8 cellular contexts compared by ENCODE assay signal in genomic region chr14:68977741-68978549, GRCh38. TPM values are rescaled to one million over a fixed set of nuclear protein-coding genes. Genes with fewer than 3 reads are reported as not detected.
DNase-seq lines count a peak whose midpoint lies in the region; ATAC-seq, FAIRE-seq and TF ChIP-seq lines count a peak whose summit lies in the region.

No MANE protein-coding gene starts in this region.

- dilution Hi-C loops in endothelial cell of umbilical vein (cut with MboI; ENCODE audit: extremely low pct_ligation_motif_present, low sequenced_read_pairs), result no loop called here

- no peaks in the 10 kb centered on the region for H4K20me1 ChIP-seq in endothelial cell of umbilical vein (replicated peaks; ENCODE audit: control insufficient read depth, extremely low read depth, insufficient read depth, low read length)

- CTCF ChIA-PET in A673 (lab: Charles Lee) (interaction anchor here (0.7 kb wide), 1 partner anchor 62 kb away, joined by 4 read pairs; no protein-coding TSS in a partner anchor), endothelial cell of umbilical vein (lab: Charles Lee) (interaction anchor here (0.6 to 2.6 kb wide), 20 partner anchors 9 to 130 kb away, joined by 3 to 15 read pairs (median 4); no protein-coding TSS in a partner anchor)

- TF ChIP-seq POLR2A in endothelial cell of umbilical vein (IDR thresholded peaks at IDR 0.05; ENCODE audit: low read depth, low read length), result peak; percentile 84

- H3K4me1 ChIP-seq in A673 (ENCODE audit: insufficient read depth, low read length, poor library complexity, severe bottlenecking) (peaks cover 13% of the 10 kb centered on the region), endothelial cell of umbilical vein (ENCODE audit: control insufficient read depth, extremely low read depth, insufficient read depth, low read length) (peaks cover 52% of the 10 kb centered on the region), mucosa of rectum (ENCODE audit: control insufficient read depth in 2 of 2, insufficient read depth in 2 of 2, low read length in 2 of 2) (peaks cover 25 to 31% of the 10 kb centered on the region in 2 donors)

- H3K9ac ChIP-seq in endothelial cell of umbilical vein (replicated peaks; ENCODE audit: extremely low read depth, insufficient read depth, low read length), result peak overlapping the region; percentile 93
- H3K9ac ChIP-seq in mucosa of rectum (ENCODE audit: low read depth in 1 of 2, low read length in 2 of 2), result peak overlapping the region; percentile 90 to 94

- ATAC-seq in GM18502 (IDR thresholded peaks at IDR 0.05; ENCODE audit: poor library complexity, unreplicated experiment), result peak; percentile 33
- no peak for ATAC-seq in HG02938 (IDR thresholded peaks at IDR 0.05; ENCODE audit: unreplicated experiment)

- H3K4me2 ChIP-seq in endothelial cell of umbilical vein (ENCODE audit: insufficient read depth, low read length), result peak overlapping the region; percentile 85

- BruUV-seq in A673 (replicated peaks; lab: Mats Ljungman, UMichigan) (no TSS peak), endothelial cell of umbilical vein (replicated peaks; lab: Mats Ljungman, UMichigan) (TSS peak; percentile 75)

- FAIRE-seq in endothelial cell of umbilical vein (lab: Jason Lieb, UNC), result peak; percentile 42

- H3K4me3 ChIP-seq in A673 (ENCODE audit: low read depth, low read length, poor library complexity, severe bottlenecking), result peak overlapping the region; percentile 100
- peak overlapping the region; percentile 68 to 92 (median 79) for H3K4me3 ChIP-seq in endothelial cell of umbilical vein (replicated peaks in 1 of 3; ENCODE audit: insufficient read depth in 1 of 3, low read depth in 1 of 3, low read length in 3 of 3)
- peak overlapping the region; percentile 83 to 86 for H3K4me3 ChIP-seq in mucosa of rectum (ENCODE audit: low read length in 2 of 2)

- H3K9me3 ChIP-seq in A673 (ENCODE audit: low read depth, low read length, poor library complexity, severe bottlenecking) (no peaks in the 10 kb centered on the region), endothelial cell of umbilical vein (replicated peaks; ENCODE audit: control insufficient read depth, insufficient read depth, low read length) (no peaks in the 10 kb centered on the region), mucosa of rectum (ENCODE audit: control insufficient read depth in 2 of 2, low read length in 2 of 2) (no peaks in the 10 kb centered on the region)

- H3K27ac ChIP-seq in A673 (ENCODE audit: low read depth, low read length, poor library complexity, severe bottlenecking) (peak overlapping the region; percentile 96), endothelial cell of umbilical vein (ENCODE audit: insufficient read depth, low read depth, low read length) (peak overlapping the region; percentile 84), mucosa of rectum (ENCODE audit: low read depth in 2 of 2, low read length in 2 of 2) (peak overlapping the region; percentile 91 to 92), temporal lobe (ENCODE audit: low read depth, low read length) (peak overlapping the region; percentile 69)

- no peak for TF ChIP-seq CTCF in A673 (conservative IDR thresholded peaks at IDR 0.05; ENCODE audit: low read depth, low read length)
- peak in 1 of 2 donors; percentile 34 for TF ChIP-seq CTCF in endothelial cell of umbilical vein (IDR thresholded peaks at IDR 0.05; ENCODE audit: extremely low read depth in 1 of 2, insufficient read depth in 1 of 2, low read depth in 1 of 2, low read length in 2 of 2)

- POLR2A ChIA-PET in A673 (lab: Charles Lee; ENCODE audit: low non-redundant PET) (interaction anchor here (0.6 kb wide), 1 partner anchor 26 kb away, joined by 3 read pairs; no protein-coding TSS in a partner anchor), endothelial cell of umbilical vein (lab: Charles Lee) (interaction anchor here (0.5 to 2.1 kb wide), 10 partner anchors 16 to 512 kb away, joined by 3 to 14 read pairs (median 4); no protein-coding TSS in a partner anchor)

- no peaks in the 10 kb centered on the region for H3K9me1 ChIP-seq in endothelial cell of umbilical vein (replicated peaks; ENCODE audit: control insufficient read depth, extremely low read depth, insufficient read depth, low read length)

- H3K27me3 ChIP-seq in A673 (replicated peaks; ENCODE audit: insufficient read depth, low read depth, low read length, poor library complexity) (no peaks in the 10 kb centered on the region), endothelial cell of umbilical vein (ENCODE audit: control insufficient read depth in 2 of 2, insufficient read depth in 2 of 2, low read length in 2 of 2) (no peaks in the 10 kb centered on the region), mucosa of rectum (ENCODE audit: control insufficient read depth in 2 of 2, insufficient read depth in 2 of 2, low read length in 2 of 2) (no peaks in the 10 kb centered on the region)

- peaks cover 57% of the 10 kb centered on the region for H3K79me2 ChIP-seq in endothelial cell of umbilical vein (ENCODE audit: control insufficient read depth, insufficient read depth, low read length)

- intact Hi-C loops in A673 (cut with micrococcal nuclease; ENCODE audit: unreplicated experiment), result loop anchor here (2.0 kb wide), 2 partner anchors 25 to 67 kb away; no protein-coding TSS in a partner anchor
- intact Hi-C loops in endothelial cell of umbilical vein (cut with micrococcal nuclease), result loop anchor here (1.0 to 2.0 kb wide), 3 partner anchors 27 to 77 kb away; no protein-coding TSS in a partner anchor

- no peak overlapping the region for H2AFZ ChIP-seq in endothelial cell of umbilical vein (ENCODE audit: low read depth, low read length)

- DNase-seq in A673 (ENCODE audit: low spot score) (peak; percentile 63), NCI-H2171 treated with DMSO at 0.1 percent for 48 hours (lab: John Stamatoyannopoulos, UW) (peak; percentile 51), endothelial cell of umbilical vein (ENCODE audit: low read depth, low spot score) (peak; percentile 78)
- peak; percentile 83 for DNase-seq in activated CD8-positive, alpha-beta memory T cell treated with anti-CD3 and anti-CD28 coated beads for 24 hours

- H3K36me3 ChIP-seq in A673 (ENCODE audit: insufficient read depth, low read length, poor library complexity, severe bottlenecking) (peaks cover 11% of the 10 kb centered on the region), endothelial cell of umbilical vein (ENCODE audit: control insufficient read depth in 2 of 2, extremely low read depth in 1 of 2, insufficient read depth in 2 of 2, low read length in 2 of 2) (peaks cover 11 to 17% of the 10 kb centered on the region in 2 experiments), mucosa of rectum (ENCODE audit: control insufficient read depth in 2 of 2, insufficient read depth in 2 of 2, low read length in 2 of 2) (peaks cover 0 to 8% of the 10 kb centered on the region in 2 donors)

TF ChIP-seq in endothelial cell of umbilical vein, 7 proteins besides CTCF, POLR2A, EP300 and RAD21:
- TF ChIP-seq POLR2AphosphoS5 (IDR thresholded peaks at IDR 0.05; ENCODE audit: insufficient read depth, low read depth, low read length) (peak; percentile 93), MYC (IDR thresholded peaks at IDR 0.05; ENCODE audit: low read depth, low read length) (peak; percentile 54)
- TF ChIP-seq, protein P1, sequence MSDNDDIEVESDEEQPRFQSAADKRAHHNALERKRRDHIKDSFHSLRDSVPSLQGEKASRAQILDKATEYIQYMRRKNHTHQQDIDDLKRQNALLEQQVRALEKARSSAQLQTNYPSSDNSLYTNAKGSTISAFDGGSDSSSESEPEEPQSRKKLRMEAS (IDR thresholded peaks at IDR 0.05; ENCODE audit: insufficient read depth, insufficient read length), result no peak
TF ChIP-seq in endothelial cell of umbilical vein: peak in this region for 2.

RNA-seq across cellular contexts. Expression of gene ACTN1, which starts 1.2 kb away (rescaled TPM):
- total RNA-seq in A673 (2021) (148 and 163 TPM in 2 replicates), endothelial cell of umbilical vein (442 and 443 TPM in 2 replicates), temporal lobe (21.4 TPM)
- polyA plus RNA-seq in endothelial cell of umbilical vein, result 463 and 633 TPM in 2 replicates
- 379 and 382 TPM in 2 replicates for polyA plus RNA-seq in endothelial cell of umbilical vein (2011; cell fraction: cytosol; rRNA removed)
- 777 and 896 TPM in 2 replicates for polyA plus RNA-seq in endothelial cell of umbilical vein (2011; cell fraction: nucleus; rRNA removed)
- polyA plus RNA-seq in endothelial cell of umbilical vein (2012), result 398 and 442 TPM in 2 replicates
- polyA minus RNA-seq in endothelial cell of umbilical vein, result 744 and 789 TPM in 2 replicates
- polyA minus RNA-seq in endothelial cell of umbilical vein (2011; cell fraction: cytosol; rRNA and poly(A)+ RNA removed), result 104 TPM
- 424 and 544 TPM in 2 replicates for polyA minus RNA-seq in endothelial cell of umbilical vein (2011; cell fraction: nucleus; rRNA and poly(A)+ RNA removed)
